Comparison of ENCODE assay signal across 8 cellular contexts in genomic region chr11:65661599-65662246, GRCh38. TPM values are rescaled to one million over a fixed set of nuclear protein-coding genes. Genes with fewer than 3 reads are reported as not detected.
DNase-seq lines count a peak whose midpoint lies in the region; ATAC-seq and TF ChIP-seq lines count a peak whose summit lies in the region.

No MANE protein-coding gene starts in this region.

- H3K27me3 Mint-ChIP-seq in H9 (ENCODE audit: low read depth), result no peaks in the 10 kb centered on the region
- no peaks in the 10 kb centered on the region for H3K27me3 Mint-ChIP-seq in activated CD8-positive, alpha-beta memory T cell treated with anti-CD3 and anti-CD28 coated beads, Interleukin-2, amount 10 ng/mL, durations not matched to agents 7 days and 5 days

- H4K20me1 ChIP-seq in H9 (ENCODE audit: control insufficient read depth, insufficient read depth, insufficient read length) (no peaks in the 10 kb centered on the region), hepatocyte (ENCODE audit: insufficient read depth, poor library complexity, severe bottlenecking) (no peaks in the 10 kb centered on the region)

- H3K27me3 ChIP-seq in H9 (ENCODE audit: insufficient read depth, low read length) (no peaks in the 10 kb centered on the region), hepatocyte (no peaks in the 10 kb centered on the region)

- no peaks in the 10 kb centered on the region for H3K4me1 ChIP-seq in H9 (ENCODE audit: insufficient read depth, low read length)
- no peaks in the 10 kb centered on the region for H3K4me1 ChIP-seq in hepatocyte (ENCODE audit: insufficient read depth)

- DNase-seq in H9, result no peak
- no peak for DNase-seq in activated CD8-positive, alpha-beta memory T cell treated with anti-CD3 and anti-CD28 coated beads, Interleukin-2, amount 10 ng/mL, durations not matched to agents 7 days and 5 days
- peak; percentile 29 for DNase-seq in hepatocyte (ENCODE audit: low spot score)
- DNase-seq in stimulated activated naive CD4-positive, alpha-beta T cell (lab: John Stamatoyannopoulos, UW), result no peak

- peaks cover 4 to 6% of the 10 kb centered on the region in 2 experiments for H3K4me1 Mint-ChIP-seq in H9
- H3K4me1 Mint-ChIP-seq in activated CD8-positive, alpha-beta memory T cell treated with anti-CD3 and anti-CD28 coated beads, Interleukin-2, amount 10 ng/mL, durations not matched to agents 7 days and 5 days, result peaks cover 34% of the 10 kb centered on the region

- H3K4ac ChIP-seq in H9 (ENCODE audit: low read depth, low read length), result no peak overlapping the region

- H3K9ac ChIP-seq in H9 (ENCODE audit: extremely low read depth, insufficient read length, low read length), result peak overlapping the region; percentile 61

- H3K36me3 ChIP-seq in hepatocyte (replicated peaks; ENCODE audit: insufficient read depth, low read depth), result no peaks in the 10 kb centered on the region

- peak overlapping the region; percentile 27 for H3K18ac ChIP-seq in H9 (ENCODE audit: insufficient read length, low read depth, low read length)

- H2AK5ac ChIP-seq in H9 (ENCODE audit: insufficient read length, low read length), result no peak overlapping the region

- peak overlapping the region; percentile 88 for H3K4me2 ChIP-seq in H9 (ENCODE audit: insufficient read depth, insufficient read length, low read length)
- peak overlapping the region; percentile 92 for H3K4me2 ChIP-seq in hepatocyte

- H3K27ac ChIP-seq in H9 (ENCODE audit: insufficient read length, low read depth, low read length) (no peak overlapping the region), hepatocyte (peak overlapping the region; percentile 100), skin epidermis (peak overlapping the region; percentile 26 to 100 (median 98))

- H3K9me2 ChIP-seq in hepatocyte (replicated peaks; ENCODE audit: insufficient read depth), result no peaks in the 10 kb centered on the region

- H2AFZ ChIP-seq in H9 (ENCODE audit: low read length) (no peak overlapping the region), hepatocyte (no peak overlapping the region)

- H3T11ph ChIP-seq in H9 (ENCODE audit: low read length), result no peak overlapping the region

- H3K9me3 ChIP-seq in H9 (ENCODE audit: control insufficient read depth, low read depth, low read length), result no peaks in the 10 kb centered on the region
- H3K9me3 ChIP-seq in hepatocyte (ENCODE audit: low read depth), result no peaks in the 10 kb centered on the region

- peaks cover 3% of the 10 kb centered on the region for H3K79me1 ChIP-seq in H9 (ENCODE audit: insufficient read depth, low read depth, low read length, poor library complexity, severe bottlenecking)

- H3K4me3 ChIP-seq in hepatocyte, result peak overlapping the region; percentile 96
- H3K4me3 ChIP-seq in skin epidermis, result peak overlapping the region; percentile 69 to 97 (median 81)

- no peak overlapping the region for H4K91ac ChIP-seq in H9 (ENCODE audit: insufficient read length, low read depth, low read length)

- H3K79me2 ChIP-seq in H9 (ENCODE audit: insufficient read depth, low read length), result no peaks in the 10 kb centered on the region
- peaks cover 35% of the 10 kb centered on the region for H3K79me2 ChIP-seq in hepatocyte

- no peak overlapping the region for H3K14ac ChIP-seq in H9 (ENCODE audit: insufficient read depth, low read length)

- no peak overlapping the region for H4K8ac ChIP-seq in H9 (replicated peaks; ENCODE audit: insufficient read length, low read depth, low read length)

- no peak overlapping the region for H2BK20ac ChIP-seq in H9 (ENCODE audit: low read depth, low read length, poor library complexity, severe bottlenecking)

- H3K27ac Mint-ChIP-seq in H9, result no peak overlapping the region
- peak overlapping the region; percentile 81 for H3K27ac Mint-ChIP-seq in activated CD8-positive, alpha-beta memory T cell treated with anti-CD3 and anti-CD28 coated beads, Interleukin-2, amount 10 ng/mL, durations not matched to agents 7 days and 5 days

- no peak overlapping the region for H2BK15ac ChIP-seq in H9 (ENCODE audit: low read depth, low read length)

- H3K23me2 ChIP-seq in H9 (ENCODE audit: insufficient read length, low read depth, low read length, poor library complexity, severe bottlenecking), result peaks cover 13% of the 10 kb centered on the region

- H3K36me3 Mint-ChIP-seq in H9 (ENCODE audit: insufficient read depth in 1 of 3, low read depth in 3 of 3), result peaks cover 30 to 46% (median 43%) of the 10 kb centered on the region in 3 experiments; a peak in 6 of 7 replicates
- peaks cover 38% of the 10 kb centered on the region for H3K36me3 Mint-ChIP-seq in activated CD8-positive, alpha-beta memory T cell treated with anti-CD3 and anti-CD28 coated beads, Interleukin-2, amount 10 ng/mL, durations not matched to agents 7 days and 5 days

- no peak overlapping the region for H3K56ac ChIP-seq in H9 (ENCODE audit: insufficient read length, low read depth, low read length)

- no peak overlapping the region for H3K23ac ChIP-seq in H9 (ENCODE audit: insufficient read length, low read depth, low read length)

- no CpG with 5 or more reads among the region's 25 CpGs for WGBS in H9 (ENCODE audit: extremely low coverage, insufficient read length, low lambda C conversion rate)
- 77% methylated on average over 21 of the region's 25 CpGs for WGBS in hepatocyte (ENCODE audit: low lambda C conversion rate, missing lambda C conversion rate)

- H2BK5ac ChIP-seq in H9 (ENCODE audit: insufficient read length, low read length), result no peak overlapping the region

- H3K9me3 Mint-ChIP-seq in H9, result no peaks in the 10 kb centered on the region
- H3K9me3 Mint-ChIP-seq in activated CD8-positive, alpha-beta memory T cell treated with anti-CD3 and anti-CD28 coated beads, Interleukin-2, amount 10 ng/mL, durations not matched to agents 7 days and 5 days (ENCODE audit: low read depth), result no peaks in the 10 kb centered on the region

- CTCF ChIA-PET in activated CD8-positive, alpha-beta memory T cell treated with anti-CD3 and anti-CD28 coated beads, Interleukin-2, amount 10 ng/mL, durations not matched to agents 7 days and 5 days (lab: Charles Lee), result interaction anchor here (1.8 kb wide), 1 partner anchor 36 kb away, joined by 8 read pairs; no protein-coding TSS in a partner anchor

- H2BK120ac ChIP-seq in H9 (ENCODE audit: low read depth, low read length, poor library complexity, severe bottlenecking), result no peak overlapping the region

- no peak overlapping the region for H2BK12ac ChIP-seq in H9 (ENCODE audit: insufficient read length, low read depth, low read length)

- ATAC-seq in activated CD8-positive, alpha-beta memory T cell treated with anti-CD3 and anti-CD28 coated beads, Interleukin-2, amount 10 ng/mL, durations not matched to agents 7 days and 5 days, result no peak
- ATAC-seq in GM18907 (IDR thresholded peaks at IDR 0.05; ENCODE audit: unreplicated experiment), result no peak
- ATAC-seq in HG03521 (IDR thresholded peaks at IDR 0.05; ENCODE audit: unreplicated experiment), result no peak
- ATAC-seq in GM19463 (IDR thresholded peaks at IDR 0.05; ENCODE audit: unreplicated experiment), result no peak

- no peak overlapping the region for H4K5ac ChIP-seq in H9 (ENCODE audit: insufficient read length, low read depth, low read length)

- peak overlapping the region; percentile 81 to 89 for H3K4me3 Mint-ChIP-seq in H9
- peak overlapping the region; percentile 83 for H3K4me3 Mint-ChIP-seq in activated CD8-positive, alpha-beta memory T cell treated with anti-CD3 and anti-CD28 coated beads, Interleukin-2, amount 10 ng/mL, durations not matched to agents 7 days and 5 days

- TF ChIP-seq CTCF in H9 (conservative IDR thresholded peaks at IDR 0.05) (no peak), hepatocyte (IDR thresholded peaks at IDR 0.05; ENCODE audit: poor library complexity) (no peak)

RNA-seq across cellular contexts. Expression of gene RELA, which starts 1.0 kb away (rescaled TPM):
- 43.3 and 48.8 TPM in 2 replicates for total RNA-seq in H9 (2021)
- total RNA-seq in activated CD8-positive, alpha-beta memory T cell treated with anti-CD3 and anti-CD28 coated beads, Interleukin-2, amount 10 ng/mL, durations not matched to agents 7 days and 5 days, result 10 to 100 TPM; 81.3 to 82.0 TPM
- total RNA-seq in hepatocyte, result 28.1 and 32.7 TPM in 2 replicates
- 64.6 and 68.7 TPM in 2 replicates for polyA plus RNA-seq in hepatocyte

RNA-seq across cellular contexts. Expression of gene SIPA1, which starts 23.8 kb away (rescaled TPM):
- total RNA-seq in H9 (2021), result 32.0 and 37.4 TPM in 2 replicates
- total RNA-seq in activated CD8-positive, alpha-beta memory T cell treated with anti-CD3 and anti-CD28 coated beads, Interleukin-2, amount 10 ng/mL, durations not matched to agents 7 days and 5 days, result 100 to 1,000 TPM; 188 to 267 TPM
- total RNA-seq in hepatocyte, result 15.6 and 19.1 TPM in 2 replicates
- polyA plus RNA-seq in hepatocyte, result 35.2 and 42.9 TPM in 2 replicates

RNA-seq across cellular contexts. Expression of gene PCNX3, which starts 46.1 kb away (rescaled TPM):
- total RNA-seq in H9 (2021) (48.3 and 50.5 TPM in 2 replicates), hepatocyte (22.2 and 27.4 TPM in 2 replicates)
- total RNA-seq in activated CD8-positive, alpha-beta memory T cell treated with anti-CD3 and anti-CD28 coated beads, Interleukin-2, amount 10 ng/mL, durations not matched to agents 7 days and 5 days, result 10 to 100 TPM; 54.9 to 57.1 TPM
- 17.6 and 20.0 TPM in 2 replicates for polyA plus RNA-seq in hepatocyte

RNA-seq across cellular contexts. Expression of gene MAP3K11, which starts 47.7 kb away (rescaled TPM):
- total RNA-seq in H9 (2021), result 57.9 and 61.1 TPM in 2 replicates
- total RNA-seq in activated CD8-positive, alpha-beta memory T cell treated with anti-CD3 and anti-CD28 coated beads, Interleukin-2, amount 10 ng/mL, durations not matched to agents 7 days and 5 days, result 10 to 100 TPM; 71.0 to 73.3 TPM
- total RNA-seq in hepatocyte, result 39.3 and 40.5 TPM in 2 replicates
- polyA plus RNA-seq in hepatocyte, result 55.3 and 59.5 TPM in 2 replicates

RNA-seq across cellular contexts. Expression of gene KAT5, which starts 50.3 kb away (rescaled TPM):
- 56.7 and 57.4 TPM in 2 replicates for total RNA-seq in H9 (2021)
- 10 to 100 TPM; 62.0 to 69.8 TPM for total RNA-seq in activated CD8-positive, alpha-beta memory T cell treated with anti-CD3 and anti-CD28 coated beads, Interleukin-2, amount 10 ng/mL, durations not matched to agents 7 days and 5 days
- total RNA-seq in hepatocyte, result 36.1 and 41.7 TPM in 2 replicates
- 53.1 and 77.2 TPM in 2 replicates for polyA plus RNA-seq in hepatocyte
